8 cellular contexts compared by ENCODE assay signal in genomic region chr4:163558539-163559044, GRCh38.
DNase-seq lines count a peak whose midpoint lies in the region; ATAC-seq and TF ChIP-seq lines count a peak whose summit lies in the region.

No MANE protein-coding gene starts in this region.

- intact Hi-C loops in activated T-helper 2 cell treated with anti-CD3 and anti-CD28 coated beads, Interferon-gamma antibody, Interleukin-2, Interleukin-4, amounts not matched to agents 10 μg/mL and 5 μg/mL and 100 μg/mL, durations not matched to agents 14 hours and 24 hours and 36 hours (cut with micrococcal nuclease) = loop anchor here (10.0 kb wide), 2 partner anchors 456 to 1176 kb away; no protein-coding TSS in a partner anchor

- peaks cover 1% of the 10 kb centered on the region for H3K27me3 Mint-ChIP-seq in activated T-helper 2 cell treated with anti-CD3 and anti-CD28 coated beads, Interferon-gamma antibody, Interleukin-2, Interleukin-4, amounts not matched to agents 10 μg/mL and 5 μg/mL and 100 μg/mL, durations not matched to agents 14 hours and 24 hours and 36 hours (ENCODE audit: low read depth)

- H3K4me1 Mint-ChIP-seq in activated T-helper 2 cell treated with anti-CD3 and anti-CD28 coated beads, Interferon-gamma antibody, Interleukin-2, Interleukin-4, amounts not matched to agents 10 μg/mL and 5 μg/mL and 100 μg/mL, durations not matched to agents 14 hours and 24 hours and 36 hours (ENCODE audit: low read depth) = peaks cover 21% of the 10 kb centered on the region

- H3K27ac ChIP-seq in coronary artery = peak overlapping the region in 1 of 2 donors; percentile 44

- no peak overlapping the region for H3K4me3 ChIP-seq in coronary artery

- no peak for TF ChIP-seq CTCF in coronary artery (IDR thresholded peaks at IDR 0.05)

- H3K27ac Mint-ChIP-seq in activated T-helper 2 cell treated with anti-CD3 and anti-CD28 coated beads, Interferon-gamma antibody, Interleukin-2, Interleukin-4, amounts not matched to agents 10 μg/mL and 5 μg/mL and 100 μg/mL, durations not matched to agents 14 hours and 24 hours and 36 hours = no peak overlapping the region

- no peak for DNase-seq in activated CD4-positive, CD25-positive, alpha-beta regulatory T cell (lab: John Stamatoyannopoulos, UW)
- no peak for DNase-seq in activated T-helper 2 cell treated with anti-CD3 and anti-CD28 coated beads, Interferon-gamma antibody, Interleukin-2, Interleukin-4, amounts not matched to agents 10 μg/mL and 5 μg/mL and 100 μg/mL, durations not matched to agents 14 hours and 24 hours and 36 hours (ENCODE audit: low spot score)
- DNase-seq in stimulated activated naive CD8-positive, alpha-beta T cell treated with anti-CD3 and anti-CD28 coated beads, Interleukin-15, Interleukin-2, amounts not matched to agents 100 U/mL and 50 U/mL, for 24 hours = no peak
- DNase-seq in coronary artery (ENCODE audit: low spot score) (no peak), C1 segment of cervical spinal cord (lab: John Stamatoyannopoulos, UW) (no peak), islet precursor cell (no peak)

- peak overlapping the region; percentile 5 for H3K4me3 Mint-ChIP-seq in activated T-helper 2 cell treated with anti-CD3 and anti-CD28 coated beads, Interferon-gamma antibody, Interleukin-2, Interleukin-4, amounts not matched to agents 10 μg/mL and 5 μg/mL and 100 μg/mL, durations not matched to agents 14 hours and 24 hours and 36 hours (ENCODE audit: low read depth)

- H3K36me3 Mint-ChIP-seq in activated T-helper 2 cell treated with anti-CD3 and anti-CD28 coated beads, Interferon-gamma antibody, Interleukin-2, Interleukin-4, amounts not matched to agents 10 μg/mL and 5 μg/mL and 100 μg/mL, durations not matched to agents 14 hours and 24 hours and 36 hours (ENCODE audit: low read depth) = no peaks in the 10 kb centered on the region

- H3K9me3 Mint-ChIP-seq in activated T-helper 2 cell treated with anti-CD3 and anti-CD28 coated beads, Interferon-gamma antibody, Interleukin-2, Interleukin-4, amounts not matched to agents 10 μg/mL and 5 μg/mL and 100 μg/mL, durations not matched to agents 14 hours and 24 hours and 36 hours = no peaks in the 10 kb centered on the region

- ATAC-seq in activated CD4-positive, CD25-positive, alpha-beta regulatory T cell treated with anti-CD3 and anti-CD28 coated beads, Interleukin-2, amount 50 U/mL, for 24 hours = peak; percentile 45 to 60
- peak; percentile 57 for ATAC-seq in HG03103 (IDR thresholded peaks at IDR 0.05; ENCODE audit: low read depth, unreplicated experiment)
- peak; percentile 43 for ATAC-seq in stimulated activated naive CD8-positive, alpha-beta T cell treated with anti-CD3 and anti-CD28 coated beads, Interleukin-15, Interleukin-2, amounts not matched to agents 100 U/mL and 50 U/mL, for 24 hours
